In the genomic region with DNA sequence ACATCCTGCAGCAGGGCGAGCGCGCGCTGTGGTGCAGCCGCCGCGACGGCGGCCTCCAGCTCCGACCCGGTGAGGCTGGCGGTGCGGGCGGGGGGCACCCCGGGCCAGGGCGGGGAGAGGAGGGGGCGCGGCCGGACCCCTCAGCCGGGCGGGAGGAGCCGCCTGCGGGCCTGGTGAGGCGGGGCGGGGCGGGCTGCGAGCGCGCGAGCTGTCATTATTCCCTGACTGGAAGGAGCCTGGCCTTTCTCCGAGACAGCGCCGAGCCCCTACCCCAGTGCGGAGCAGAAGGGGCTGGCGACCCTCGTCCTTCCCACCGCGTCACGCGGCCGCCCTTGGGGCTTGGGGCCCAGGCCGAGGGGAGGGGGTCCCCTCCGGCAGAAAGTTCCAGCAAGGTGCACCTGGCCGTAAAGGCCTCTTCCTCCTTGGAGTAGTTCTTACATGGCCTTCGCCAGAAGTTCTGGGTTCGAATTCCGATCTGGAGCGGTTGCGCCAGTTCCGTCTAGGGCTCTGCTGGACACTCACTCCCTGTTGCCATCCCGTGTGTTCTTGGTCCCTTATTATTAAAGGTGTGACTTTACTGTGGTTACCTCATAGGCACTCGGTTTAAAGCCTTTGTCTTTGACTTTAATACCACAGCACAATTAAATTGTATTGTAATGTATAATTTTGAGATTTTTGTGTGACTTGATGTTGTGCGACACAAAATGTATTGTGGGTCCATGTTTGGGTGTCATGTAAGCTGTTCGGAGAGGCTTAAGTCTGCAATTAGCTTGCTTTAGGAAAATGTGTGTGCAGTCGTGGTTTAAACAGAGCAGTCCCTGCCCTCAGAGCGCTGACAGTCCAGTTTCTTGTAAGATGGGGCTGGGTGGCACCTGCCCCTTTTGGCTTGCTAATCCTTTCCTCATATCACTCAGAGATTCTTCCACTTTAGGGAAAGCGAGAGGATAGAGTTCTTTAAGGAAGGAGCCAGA, we compare ENCODE assay signal across 8 cellular contexts. TPM values are rescaled to one million over a fixed set of nuclear protein-coding genes. Genes with fewer than 3 reads are reported as not detected.
DNase-seq lines count a peak whose midpoint lies in the region; FAIRE-seq and TF ChIP-seq lines count a peak whose summit lies in the region.

No MANE protein-coding gene starts in this region.

- 12 to 39% (median 20%) methylated on average over 17 to 57 of the region's 57 CpGs for whole genome bisulfite sequencing in adrenal gland, 4 donors

- peak overlapping the region in 4 of 5 donors; percentile 51 to 93 (median 80) for H3K27ac ChIP-seq in adrenal gland

- no peaks in the 10 kb centered on the region for H3K36me3 ChIP-seq in adrenal gland (replicated peaks in 1 of 2)

- DNase-seq in GM12864 (ENCODE audit: low read depth) (no peak), Kasumi-1 (lab: John Stamatoyannopoulos, UW) (peak; percentile 27 to 53), adrenal gland (peak in 2 of 7 donors; percentile 18 to 49), kidney tubule cell (ENCODE audit: low spot score) (peak; percentile 21), NCI-H187 treated with DMSO at 0.1 percent for 48 hours (lab: John Stamatoyannopoulos, UW) (no peak), epidermal melanocyte (ENCODE audit: insufficient read length, low spot score) (no peak), H54 (ENCODE audit: insufficient read length, low spot score) (no peak)
- DNase-seq in stimulated activated CD8-positive, alpha-beta memory T cell treated with anti-CD3 and anti-CD28 coated beads, Interleukin-15, amount 100 ng/mL, for 24 hours (ENCODE audit: low read depth): peak; percentile 11

- H3K4me1 ChIP-seq in adrenal gland (replicated peaks in 1 of 2): peaks cover 0 to 28% of the 10 kb centered on the region in 2 donors

- TF ChIP-seq CTCF in GM12864 (IDR thresholded peaks at IDR 0.05; ENCODE audit: low read depth, low read length, missing control alignments) (no peak), adrenal gland (IDR thresholded peaks at IDR 0.05) (no peak)

- intact Hi-C loops in adrenal gland (cut with DNase I): no loop called here

- no peak for FAIRE-seq in H54 (lab: Jason Lieb, UNC)

- TF ChIP-seq POLR2A in adrenal gland (IDR thresholded peaks at IDR 0.05): no peak
- no peak for TF ChIP-seq POLR2A in H54 (IDR thresholded peaks at IDR 0.05; ENCODE audit: low read depth, low read length)

- H3K27me3 ChIP-seq in adrenal gland: no peaks in the 10 kb centered on the region

- H3K4me3 ChIP-seq in GM12864 (ENCODE audit: low read depth, low read length) (peak overlapping the region; percentile 61), adrenal gland (peak overlapping the region; percentile 48 to 100 (median 62))

- H3K9me3 ChIP-seq in adrenal gland (replicated peaks in 1 of 3): no peaks in the 10 kb centered on the region

RNA-seq across cellular contexts. Expression of a gene that starts 0.7 kb away (rescaled TPM):
- 10 to 100 TPM in 4 of 8 donors, 1 to 10 TPM in 4; 5.1 to 19.3 (median 9.9) TPM for total RNA-seq in adrenal gland
- polyA plus RNA-seq in adrenal gland: 10 to 100 TPM in 2 of 3 donors, 1 to 10 TPM in 1; 7.0 to 26.4 (median 10.1) TPM

Comparison
In these comparisons a context has a peak if more than half of its experiments do, and no peak if none do; other contexts are left out.
1. DNase-seq: peak in Kasumi-1 (2 of 2), kidney tubule cell (single experiment) and stimulated activated CD8-positive, alpha-beta memory T cell treated with anti-CD3 and anti-CD28 coated beads, Interleukin-15, amount 100 ng/mL, for 24 hours (single experiment); none in GM12864 (single experiment), NCI-H187 treated with DMSO at 0.1 percent for 48 hours (single experiment), epidermal melanocyte (single experiment) and H54 (single experiment).